1 cellular context compared by ENCODE assay signal in genomic region chr2:209473930-209474419, GRCh38.
TF ChIP-seq lines count a peak whose summit lies in the region.

No MANE protein-coding gene starts in this region.

TF ChIP-seq in HCT116, 20 proteins besides CTCF, POLR2A, EP300 and RAD21 (continued from another document):
- TF ChIP-seq, protein P1, sequence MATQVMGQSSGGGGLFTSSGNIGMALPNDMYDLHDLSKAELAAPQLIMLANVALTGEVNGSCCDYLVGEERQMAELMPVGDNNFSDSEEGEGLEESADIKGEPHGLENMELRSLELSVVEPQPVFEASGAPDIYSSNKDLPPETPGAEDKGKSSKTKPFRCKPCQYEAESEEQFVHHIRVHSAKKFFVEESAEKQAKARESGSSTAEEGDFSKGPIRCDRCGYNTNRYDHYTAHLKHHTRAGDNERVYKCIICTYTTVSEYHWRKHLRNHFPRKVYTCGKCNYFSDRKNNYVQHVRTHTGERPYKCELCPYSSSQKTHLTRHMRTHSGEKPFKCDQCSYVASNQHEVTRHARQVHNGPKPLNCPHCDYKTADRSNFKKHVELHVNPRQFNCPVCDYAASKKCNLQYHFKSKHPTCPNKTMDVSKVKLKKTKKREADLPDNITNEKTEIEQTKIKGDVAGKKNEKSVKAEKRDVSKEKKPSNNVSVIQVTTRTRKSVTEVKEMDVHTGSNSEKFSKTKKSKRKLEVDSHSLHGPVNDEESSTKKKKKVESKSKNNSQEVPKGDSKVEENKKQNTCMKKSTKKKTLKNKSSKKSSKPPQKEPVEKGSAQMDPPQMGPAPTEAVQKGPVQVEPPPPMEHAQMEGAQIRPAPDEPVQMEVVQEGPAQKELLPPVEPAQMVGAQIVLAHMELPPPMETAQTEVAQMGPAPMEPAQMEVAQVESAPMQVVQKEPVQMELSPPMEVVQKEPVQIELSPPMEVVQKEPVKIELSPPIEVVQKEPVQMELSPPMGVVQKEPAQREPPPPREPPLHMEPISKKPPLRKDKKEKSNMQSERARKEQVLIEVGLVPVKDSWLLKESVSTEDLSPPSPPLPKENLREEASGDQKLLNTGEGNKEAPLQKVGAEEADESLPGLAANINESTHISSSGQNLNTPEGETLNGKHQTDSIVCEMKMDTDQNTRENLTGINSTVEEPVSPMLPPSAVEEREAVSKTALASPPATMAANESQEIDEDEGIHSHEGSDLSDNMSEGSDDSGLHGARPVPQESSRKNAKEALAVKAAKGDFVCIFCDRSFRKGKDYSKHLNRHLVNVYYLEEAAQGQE (IDR thresholded peaks at IDR 0.05; ENCODE audit: low read depth) = no peak
- TF ChIP-seq JUND (IDR thresholded peaks at IDR 0.05) (peak; percentile 76), TCF7L2 (IDR thresholded peaks at IDR 0.05; ENCODE audit: borderline replicate concordance, extremely low read depth, insufficient read depth, insufficient read length) (peak; percentile 92), CEBPB (IDR thresholded peaks at IDR 0.05; ENCODE audit: low read depth) (peak; percentile 89), SIN3A (IDR thresholded peaks at IDR 0.05; ENCODE audit: low read depth) (peak; percentile 54; the same call in 1 of the 2 replicates), CBX3 (IDR thresholded peaks at IDR 0.05; ENCODE audit: low read depth) (peak; percentile 90), POLR2AphosphoS5 (IDR thresholded peaks at IDR 0.05; ENCODE audit: low read depth, low read length) (no peak), SP1 (IDR thresholded peaks at IDR 0.05; ENCODE audit: low read depth) (peak; percentile 66), ELF1 (IDR thresholded peaks at IDR 0.05; ENCODE audit: borderline replicate concordance, low read depth) (no peak)
TF ChIP-seq in HCT116: peak in this region for 10.
